Comparison of ENCODE assay signal across 1 cellular context in the genomic region with DNA sequence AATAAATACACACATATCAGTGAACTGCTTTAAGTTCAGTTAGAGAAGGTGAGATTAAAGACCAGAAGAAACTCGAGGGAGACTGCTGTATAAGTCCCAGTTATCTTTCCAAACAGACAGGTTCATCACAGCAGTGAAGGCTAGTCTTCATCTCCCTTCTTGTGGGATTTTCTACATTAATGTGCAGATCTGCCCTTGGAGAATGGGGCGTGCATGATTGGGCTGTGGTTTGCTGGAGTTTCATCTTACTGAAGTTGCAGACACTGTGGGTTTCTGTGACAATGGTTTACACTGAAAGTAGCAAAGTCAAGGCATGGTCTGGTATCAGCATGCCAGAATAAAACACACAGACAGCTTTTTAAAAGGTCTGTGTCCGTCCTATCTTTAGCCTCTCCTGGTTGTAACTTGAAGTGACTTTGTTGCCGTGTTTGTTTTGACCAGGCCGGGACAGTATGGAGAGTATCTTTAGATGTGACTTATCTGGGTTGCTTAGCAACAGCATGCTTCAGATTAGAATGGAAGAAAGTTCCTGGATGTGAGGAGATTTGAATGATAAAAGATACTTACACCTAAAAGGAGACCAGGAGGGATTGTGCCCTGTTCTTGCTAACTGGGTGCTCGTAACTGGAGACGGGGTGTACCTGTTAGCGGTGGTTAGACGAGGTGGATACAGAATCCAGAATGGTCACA.
TF ChIP-seq lines count a peak whose summit lies in the region.

No MANE protein-coding gene starts in this region.

TF ChIP-seq in HepG2, 621 proteins besides CTCF, POLR2A, EP300 and RAD21 (continued from another document and continues in another):
- TF ChIP-seq, protein P1, sequence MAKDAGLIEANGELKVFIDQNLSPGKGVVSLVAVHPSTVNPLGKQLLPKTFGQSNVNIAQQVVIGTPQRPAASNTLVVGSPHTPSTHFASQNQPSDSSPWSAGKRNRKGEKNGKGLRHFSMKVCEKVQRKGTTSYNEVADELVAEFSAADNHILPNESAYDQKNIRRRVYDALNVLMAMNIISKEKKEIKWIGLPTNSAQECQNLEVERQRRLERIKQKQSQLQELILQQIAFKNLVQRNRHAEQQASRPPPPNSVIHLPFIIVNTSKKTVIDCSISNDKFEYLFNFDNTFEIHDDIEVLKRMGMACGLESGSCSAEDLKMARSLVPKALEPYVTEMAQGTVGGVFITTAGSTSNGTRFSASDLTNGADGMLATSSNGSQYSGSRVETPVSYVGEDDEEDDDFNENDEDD (CRISPR knock-in tag; IDR thresholded peaks at IDR 0.05; ENCODE audit: borderline replicate concordance): no peak
- TF ChIP-seq ATF7 (IDR thresholded peaks at IDR 0.05) (no peak), ATF7 (CRISPR knock-in tag; IDR thresholded peaks at IDR 0.05) (no peak), ZSCAN29 (CRISPR knock-in tag; conservative IDR thresholded peaks at IDR 0.05) (no peak), ZNF335 (CRISPR knock-in tag; IDR thresholded peaks at IDR 0.05) (no peak), WIZ (CRISPR knock-in tag; IDR thresholded peaks at IDR 0.05) (no peak), ZNF446 (CRISPR knock-in tag; IDR thresholded peaks at IDR 0.05) (no peak), EZH2 (conservative IDR thresholded peaks at IDR 0.05; ENCODE audit: low read depth, low read length) (no peak), GTF2F1 (IDR thresholded peaks at IDR 0.05; ENCODE audit: low read length) (no peak), NFE2L1 (CRISPR knock-in tag; IDR thresholded peaks at IDR 0.05; ENCODE audit: borderline replicate concordance) (no peak), PITX1 (CRISPR knock-in tag; IDR thresholded peaks at IDR 0.05) (no peak), ZNF549 (CRISPR knock-in tag; IDR thresholded peaks at IDR 0.05) (no peak), ZNF333 (CRISPR knock-in tag; IDR thresholded peaks at IDR 0.05; ENCODE audit: borderline replicate concordance) (no peak), ZNF672 (CRISPR knock-in tag; IDR thresholded peaks at IDR 0.05) (no peak), RFX3 (CRISPR knock-in tag; IDR thresholded peaks at IDR 0.05) (peak; percentile 22; the same call in 1 of the 2 replicates), ZNF432 (CRISPR knock-in tag; IDR thresholded peaks at IDR 0.05; ENCODE audit: borderline replicate concordance) (no peak), SMAD3 (CRISPR knock-in tag; IDR thresholded peaks at IDR 0.05) (no peak), NCOR1 (IDR thresholded peaks at IDR 0.05; ENCODE audit: borderline replicate concordance, low read length) (0 out of 2 replicates have a peak, but pooled peaks have one; percentile 11), ZNF354B (CRISPR knock-in tag; IDR thresholded peaks at IDR 0.05) (no peak), ZNF792 (CRISPR knock-in tag; IDR thresholded peaks at IDR 0.05) (no peak)
- TF ChIP-seq, protein P2, sequence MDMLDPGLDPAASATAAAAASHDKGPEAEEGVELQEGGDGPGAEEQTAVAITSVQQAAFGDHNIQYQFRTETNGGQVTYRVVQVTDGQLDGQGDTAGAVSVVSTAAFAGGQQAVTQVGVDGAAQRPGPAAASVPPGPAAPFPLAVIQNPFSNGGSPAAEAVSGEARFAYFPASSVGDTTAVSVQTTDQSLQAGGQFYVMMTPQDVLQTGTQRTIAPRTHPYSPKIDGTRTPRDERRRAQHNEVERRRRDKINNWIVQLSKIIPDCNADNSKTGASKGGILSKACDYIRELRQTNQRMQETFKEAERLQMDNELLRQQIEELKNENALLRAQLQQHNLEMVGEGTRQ (IDR thresholded peaks at IDR 0.05; ENCODE audit: low read depth, low read length): no peak
- TF ChIP-seq, protein P2 (CRISPR knock-in tag; IDR thresholded peaks at IDR 0.05; ENCODE audit: borderline replicate concordance): 0 out of 2 replicates have a peak, but pooled peaks have one; percentile 6
- TF ChIP-seq, protein P3, sequence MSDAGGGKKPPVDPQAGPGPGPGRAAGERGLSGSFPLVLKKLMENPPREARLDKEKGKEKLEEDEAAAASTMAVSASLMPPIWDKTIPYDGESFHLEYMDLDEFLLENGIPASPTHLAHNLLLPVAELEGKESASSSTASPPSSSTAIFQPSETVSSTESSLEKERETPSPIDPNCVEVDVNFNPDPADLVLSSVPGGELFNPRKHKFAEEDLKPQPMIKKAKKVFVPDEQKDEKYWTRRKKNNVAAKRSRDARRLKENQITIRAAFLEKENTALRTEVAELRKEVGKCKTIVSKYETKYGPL (CRISPR knock-in tag; IDR thresholded peaks at IDR 0.05): no peak
- TF ChIP-seq, protein P4, sequence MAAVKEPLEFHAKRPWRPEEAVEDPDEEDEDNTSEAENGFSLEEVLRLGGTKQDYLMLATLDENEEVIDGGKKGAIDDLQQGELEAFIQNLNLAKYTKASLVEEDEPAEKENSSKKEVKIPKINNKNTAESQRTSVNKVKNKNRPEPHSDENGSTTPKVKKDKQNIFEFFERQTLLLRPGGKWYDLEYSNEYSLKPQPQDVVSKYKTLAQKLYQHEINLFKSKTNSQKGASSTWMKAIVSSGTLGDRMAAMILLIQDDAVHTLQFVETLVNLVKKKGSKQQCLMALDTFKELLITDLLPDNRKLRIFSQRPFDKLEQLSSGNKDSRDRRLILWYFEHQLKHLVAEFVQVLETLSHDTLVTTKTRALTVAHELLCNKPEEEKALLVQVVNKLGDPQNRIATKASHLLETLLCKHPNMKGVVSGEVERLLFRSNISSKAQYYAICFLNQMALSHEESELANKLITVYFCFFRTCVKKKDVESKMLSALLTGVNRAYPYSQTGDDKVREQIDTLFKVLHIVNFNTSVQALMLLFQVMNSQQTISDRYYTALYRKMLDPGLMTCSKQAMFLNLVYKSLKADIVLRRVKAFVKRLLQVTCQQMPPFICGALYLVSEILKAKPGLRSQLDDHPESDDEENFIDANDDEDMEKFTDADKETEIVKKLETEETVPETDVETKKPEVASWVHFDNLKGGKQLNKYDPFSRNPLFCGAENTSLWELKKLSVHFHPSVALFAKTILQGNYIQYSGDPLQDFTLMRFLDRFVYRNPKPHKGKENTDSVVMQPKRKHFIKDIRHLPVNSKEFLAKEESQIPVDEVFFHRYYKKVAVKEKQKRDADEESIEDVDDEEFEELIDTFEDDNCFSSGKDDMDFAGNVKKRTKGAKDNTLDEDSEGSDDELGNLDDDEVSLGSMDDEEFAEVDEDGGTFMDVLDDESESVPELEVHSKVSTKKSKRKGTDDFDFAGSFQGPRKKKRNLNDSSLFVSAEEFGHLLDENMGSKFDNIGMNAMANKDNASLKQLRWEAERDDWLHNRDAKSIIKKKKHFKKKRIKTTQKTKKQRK (IDR thresholded peaks at IDR 0.05; ENCODE audit: low read length): no peak
- TF ChIP-seq, protein P5, sequence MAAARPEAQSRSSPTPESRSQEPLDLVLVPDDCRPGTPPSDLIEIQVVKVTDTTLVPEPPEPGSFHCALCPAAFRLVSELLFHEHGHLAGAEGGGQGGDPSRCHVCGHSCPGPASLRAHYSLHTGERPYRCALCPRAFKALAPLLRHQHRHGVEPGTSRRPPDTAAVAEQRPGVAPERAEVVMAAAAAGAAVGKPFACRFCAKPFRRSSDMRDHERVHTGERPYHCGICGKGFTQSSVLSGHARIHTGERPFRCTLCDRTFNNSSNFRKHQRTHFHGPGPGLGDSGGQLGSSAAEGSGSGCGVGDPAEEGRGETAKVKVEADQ (CRISPR knock-in tag; IDR thresholded peaks at IDR 0.05; ENCODE audit: borderline replicate concordance): no peak
- TF ChIP-seq, protein P6, sequence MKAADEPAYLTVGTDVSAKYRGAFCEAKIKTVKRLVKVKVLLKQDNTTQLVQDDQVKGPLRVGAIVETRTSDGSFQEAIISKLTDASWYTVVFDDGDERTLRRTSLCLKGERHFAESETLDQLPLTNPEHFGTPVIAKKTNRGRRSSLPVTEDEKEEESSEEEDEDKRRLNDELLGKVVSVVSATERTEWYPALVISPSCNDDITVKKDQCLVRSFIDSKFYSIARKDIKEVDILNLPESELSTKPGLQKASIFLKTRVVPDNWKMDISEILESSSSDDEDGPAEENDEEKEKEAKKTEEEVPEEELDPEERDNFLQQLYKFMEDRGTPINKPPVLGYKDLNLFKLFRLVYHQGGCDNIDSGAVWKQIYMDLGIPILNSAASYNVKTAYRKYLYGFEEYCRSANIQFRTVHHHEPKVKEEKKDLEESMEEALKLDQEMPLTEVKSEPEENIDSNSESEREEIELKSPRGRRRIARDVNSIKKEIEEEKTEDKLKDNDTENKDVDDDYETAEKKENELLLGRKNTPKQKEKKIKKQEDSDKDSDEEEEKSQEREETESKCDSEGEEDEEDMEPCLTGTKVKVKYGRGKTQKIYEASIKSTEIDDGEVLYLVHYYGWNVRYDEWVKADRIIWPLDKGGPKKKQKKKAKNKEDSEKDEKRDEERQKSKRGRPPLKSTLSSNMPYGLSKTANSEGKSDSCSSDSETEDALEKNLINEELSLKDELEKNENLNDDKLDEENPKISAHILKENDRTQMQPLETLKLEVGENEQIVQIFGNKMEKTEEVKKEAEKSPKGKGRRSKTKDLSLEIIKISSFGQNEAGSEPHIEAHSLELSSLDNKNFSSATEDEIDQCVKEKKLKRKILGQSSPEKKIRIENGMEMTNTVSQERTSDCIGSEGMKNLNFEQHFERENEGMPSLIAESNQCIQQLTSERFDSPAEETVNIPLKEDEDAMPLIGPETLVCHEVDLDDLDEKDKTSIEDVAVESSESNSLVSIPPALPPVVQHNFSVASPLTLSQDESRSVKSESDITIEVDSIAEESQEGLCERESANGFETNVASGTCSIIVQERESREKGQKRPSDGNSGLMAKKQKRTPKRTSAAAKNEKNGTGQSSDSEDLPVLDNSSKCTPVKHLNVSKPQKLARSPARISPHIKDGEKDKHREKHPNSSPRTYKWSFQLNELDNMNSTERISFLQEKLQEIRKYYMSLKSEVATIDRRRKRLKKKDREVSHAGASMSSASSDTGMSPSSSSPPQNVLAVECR (CRISPR knock-in tag; IDR thresholded peaks at IDR 0.05; ENCODE audit: borderline replicate concordance): no peak
- TF ChIP-seq, protein P7, sequence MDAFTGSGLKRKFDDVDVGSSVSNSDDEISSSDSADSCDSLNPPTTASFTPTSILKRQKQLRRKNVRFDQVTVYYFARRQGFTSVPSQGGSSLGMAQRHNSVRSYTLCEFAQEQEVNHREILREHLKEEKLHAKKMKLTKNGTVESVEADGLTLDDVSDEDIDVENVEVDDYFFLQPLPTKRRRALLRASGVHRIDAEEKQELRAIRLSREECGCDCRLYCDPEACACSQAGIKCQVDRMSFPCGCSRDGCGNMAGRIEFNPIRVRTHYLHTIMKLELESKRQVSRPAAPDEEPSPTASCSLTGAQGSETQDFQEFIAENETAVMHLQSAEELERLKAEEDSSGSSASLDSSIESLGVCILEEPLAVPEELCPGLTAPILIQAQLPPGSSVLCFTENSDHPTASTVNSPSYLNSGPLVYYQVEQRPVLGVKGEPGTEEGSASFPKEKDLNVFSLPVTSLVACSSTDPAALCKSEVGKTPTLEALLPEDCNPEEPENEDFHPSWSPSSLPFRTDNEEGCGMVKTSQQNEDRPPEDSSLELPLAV (CRISPR knock-in tag; conservative IDR thresholded peaks at IDR 0.05; ENCODE audit: low read depth): no peak
- TF ChIP-seq, protein P8, sequence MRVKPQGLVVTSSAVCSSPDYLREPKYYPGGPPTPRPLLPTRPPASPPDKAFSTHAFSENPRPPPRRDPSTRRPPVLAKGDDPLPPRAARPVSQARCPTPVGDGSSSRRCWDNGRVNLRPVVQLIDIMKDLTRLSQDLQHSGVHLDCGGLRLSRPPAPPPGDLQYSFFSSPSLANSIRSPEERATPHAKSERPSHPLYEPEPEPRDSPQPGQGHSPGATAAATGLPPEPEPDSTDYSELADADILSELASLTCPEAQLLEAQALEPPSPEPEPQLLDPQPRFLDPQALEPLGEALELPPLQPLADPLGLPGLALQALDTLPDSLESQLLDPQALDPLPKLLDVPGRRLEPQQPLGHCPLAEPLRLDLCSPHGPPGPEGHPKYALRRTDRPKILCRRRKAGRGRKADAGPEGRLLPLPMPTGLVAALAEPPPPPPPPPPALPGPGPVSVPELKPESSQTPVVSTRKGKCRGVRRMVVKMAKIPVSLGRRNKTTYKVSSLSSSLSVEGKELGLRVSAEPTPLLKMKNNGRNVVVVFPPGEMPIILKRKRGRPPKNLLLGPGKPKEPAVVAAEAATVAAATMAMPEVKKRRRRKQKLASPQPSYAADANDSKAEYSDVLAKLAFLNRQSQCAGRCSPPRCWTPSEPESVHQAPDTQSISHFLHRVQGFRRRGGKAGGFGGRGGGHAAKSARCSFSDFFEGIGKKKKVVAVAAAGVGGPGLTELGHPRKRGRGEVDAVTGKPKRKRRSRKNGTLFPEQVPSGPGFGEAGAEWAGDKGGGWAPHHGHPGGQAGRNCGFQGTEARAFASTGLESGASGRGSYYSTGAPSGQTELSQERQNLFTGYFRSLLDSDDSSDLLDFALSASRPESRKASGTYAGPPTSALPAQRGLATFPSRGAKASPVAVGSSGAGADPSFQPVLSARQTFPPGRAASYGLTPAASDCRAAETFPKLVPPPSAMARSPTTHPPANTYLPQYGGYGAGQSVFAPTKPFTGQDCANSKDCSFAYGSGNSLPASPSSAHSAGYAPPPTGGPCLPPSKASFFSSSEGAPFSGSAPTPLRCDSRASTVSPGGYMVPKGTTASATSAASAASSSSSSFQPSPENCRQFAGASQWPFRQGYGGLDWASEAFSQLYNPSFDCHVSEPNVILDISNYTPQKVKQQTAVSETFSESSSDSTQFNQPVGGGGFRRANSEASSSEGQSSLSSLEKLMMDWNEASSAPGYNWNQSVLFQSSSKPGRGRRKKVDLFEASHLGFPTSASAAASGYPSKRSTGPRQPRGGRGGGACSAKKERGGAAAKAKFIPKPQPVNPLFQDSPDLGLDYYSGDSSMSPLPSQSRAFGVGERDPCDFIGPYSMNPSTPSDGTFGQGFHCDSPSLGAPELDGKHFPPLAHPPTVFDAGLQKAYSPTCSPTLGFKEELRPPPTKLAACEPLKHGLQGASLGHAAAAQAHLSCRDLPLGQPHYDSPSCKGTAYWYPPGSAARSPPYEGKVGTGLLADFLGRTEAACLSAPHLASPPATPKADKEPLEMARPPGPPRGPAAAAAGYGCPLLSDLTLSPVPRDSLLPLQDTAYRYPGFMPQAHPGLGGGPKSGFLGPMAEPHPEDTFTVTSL (CRISPR knock-in tag; IDR thresholded peaks at IDR 0.05; ENCODE audit: borderline replicate concordance): no peak
- TF ChIP-seq, protein P9, sequence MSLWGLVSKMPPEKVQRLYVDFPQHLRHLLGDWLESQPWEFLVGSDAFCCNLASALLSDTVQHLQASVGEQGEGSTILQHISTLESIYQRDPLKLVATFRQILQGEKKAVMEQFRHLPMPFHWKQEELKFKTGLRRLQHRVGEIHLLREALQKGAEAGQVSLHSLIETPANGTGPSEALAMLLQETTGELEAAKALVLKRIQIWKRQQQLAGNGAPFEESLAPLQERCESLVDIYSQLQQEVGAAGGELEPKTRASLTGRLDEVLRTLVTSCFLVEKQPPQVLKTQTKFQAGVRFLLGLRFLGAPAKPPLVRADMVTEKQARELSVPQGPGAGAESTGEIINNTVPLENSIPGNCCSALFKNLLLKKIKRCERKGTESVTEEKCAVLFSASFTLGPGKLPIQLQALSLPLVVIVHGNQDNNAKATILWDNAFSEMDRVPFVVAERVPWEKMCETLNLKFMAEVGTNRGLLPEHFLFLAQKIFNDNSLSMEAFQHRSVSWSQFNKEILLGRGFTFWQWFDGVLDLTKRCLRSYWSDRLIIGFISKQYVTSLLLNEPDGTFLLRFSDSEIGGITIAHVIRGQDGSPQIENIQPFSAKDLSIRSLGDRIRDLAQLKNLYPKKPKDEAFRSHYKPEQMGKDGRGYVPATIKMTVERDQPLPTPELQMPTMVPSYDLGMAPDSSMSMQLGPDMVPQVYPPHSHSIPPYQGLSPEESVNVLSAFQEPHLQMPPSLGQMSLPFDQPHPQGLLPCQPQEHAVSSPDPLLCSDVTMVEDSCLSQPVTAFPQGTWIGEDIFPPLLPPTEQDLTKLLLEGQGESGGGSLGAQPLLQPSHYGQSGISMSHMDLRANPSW (CRISPR knock-in tag; IDR thresholded peaks at IDR 0.05; ENCODE audit: borderline replicate concordance): no peak
